In the genomic region with DNA sequence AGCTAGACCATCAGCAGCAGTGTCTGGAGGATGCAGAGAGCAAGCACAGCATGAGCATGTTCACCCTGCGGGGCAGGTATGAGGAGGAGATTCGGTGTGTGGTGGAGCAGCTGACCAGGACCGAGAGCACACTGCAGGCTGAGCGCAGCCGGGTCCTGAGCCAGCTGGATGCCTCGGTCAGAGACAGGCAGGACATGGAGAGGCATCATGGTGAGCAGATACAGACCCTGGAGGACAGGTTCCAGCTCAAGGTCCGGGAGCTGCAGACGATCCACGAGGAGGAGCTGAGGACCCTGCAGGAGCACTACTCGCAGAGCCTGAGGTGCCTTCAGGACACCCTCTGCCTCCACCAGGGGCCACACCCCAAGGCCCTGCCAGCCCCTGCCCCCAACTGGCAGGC, we compare ENCODE assay signal across 30 cellular contexts. TPM values are rescaled to one million over a fixed set of nuclear protein-coding genes. Genes with fewer than 3 reads are reported as not detected.
DNase-seq lines count a peak whose midpoint lies in the region; ATAC-seq, FAIRE-seq and TF ChIP-seq lines count a peak whose summit lies in the region.
"Had no signal": no experiment of that assay in that cellular context is flagged by ENCODE, and none has a peak within 500 bp of the region (broad histone marks: within the 10 kb centered on the region; RNA-seq: fewer than 3 reads in every experiment).

No MANE protein-coding gene starts in this region.

- H3K27ac ChIP-seq in A549, result no peak overlapping the region
- H3K27ac ChIP-seq in CD4-positive, CD25-positive, alpha-beta regulatory T cell (ENCODE audit: insufficient read depth, low read length, poor library complexity, severe bottlenecking), result no peak overlapping the region
- H3K27ac ChIP-seq: BLaER1 treated with 17β-estradiol and CSF1 and Interleukin-3, amounts not matched to agents 10 nM and 100 nM; colonic mucosa; left lung; neural progenitor cell; stomach; thyroid gland had no signal

- TF ChIP-seq EP300 in A549 (IDR thresholded peaks at IDR 0.05), result no peak

- TF ChIP-seq RAD21 in A549 (conservative IDR thresholded peaks at IDR 0.05 in 1 of 2, IDR thresholded peaks at IDR 0.05 in 1 of 2), result no peak

- CTCF ChIA-PET in A549 (lab: Yijun Ruan, JAX) (interaction anchor here (1.1 to 3.2 kb wide), 6 partner anchors 10 to 168 kb away, joined by 3 to 25 read pairs (median 4); no protein-coding TSS in a partner anchor), WTC11 (lab: Charles Lee) (interaction anchor here (0.5 to 1.9 kb wide), 2 partner anchors 26 to 85 kb away, joined by 6 to 10 read pairs; no protein-coding TSS in a partner anchor)

- H3K36me3 ChIP-seq in CD4-positive, CD25-positive, alpha-beta regulatory T cell (ENCODE audit: control insufficient read depth, insufficient read depth, low read length), result peaks cover 52% of the 10 kb centered on the region
- H3K36me3 ChIP-seq: neural progenitor cell had no signal

- peak overlapping the region; percentile 78 to 84 (median 79) for H3K27ac Mint-ChIP-seq in CD4-positive, CD25-positive, alpha-beta regulatory T cell
- H3K27ac Mint-ChIP-seq in WTC11 (peak overlapping the region; percentile 37; the same call in 1 of the 2 replicates), neural crest cell (ENCODE audit: unreplicated experiment) (peak overlapping the region; percentile 93)
- H3K27ac Mint-ChIP-seq: activated B cell treated with CpG ODN at 0.5 μM for 24 hours; activated naive CD8-positive, alpha-beta T cell; neural progenitor cell had no signal

- no peaks in the 10 kb centered on the region for H3K4me1 ChIP-seq in A549
- peaks cover 17% of the 10 kb centered on the region for H3K4me1 ChIP-seq in CD4-positive, CD25-positive, alpha-beta regulatory T cell (ENCODE audit: control insufficient read depth, insufficient read depth, low read length, poor library complexity, severe bottlenecking)
- H3K4me1 ChIP-seq: colonic mucosa, neural progenitor cell, stomach had no signal

- H3K36me3 Mint-ChIP-seq in CD4-positive, CD25-positive, alpha-beta regulatory T cell, result peaks cover 32% of the 10 kb centered on the region
- H3K36me3 Mint-ChIP-seq in WTC11 (peaks cover 30% of the 10 kb centered on the region), neural crest cell (ENCODE audit: low read depth) (peaks cover 13% of the 10 kb centered on the region)

- no peak overlapping the region for H3K4me3 ChIP-seq in A549
- H3K4me3 ChIP-seq in CD4-positive, CD25-positive, alpha-beta regulatory T cell (ENCODE audit: low read depth, low read length), result no peak overlapping the region
- H3K4me3 ChIP-seq: BLaER1 treated with 17β-estradiol and CSF1 and Interleukin-3, amounts not matched to agents 10 nM and 100 nM; colonic mucosa; left lung; neural progenitor cell; smooth muscle cell; stomach; thyroid gland had no signal

- 93% methylated on average over 10 of the region's 10 CpGs for WGBS in A549 (ENCODE audit: missing lambda C conversion rate)

- TF ChIP-seq CTCF in A549 (IDR thresholded peaks at IDR 0.05) (no peak), WTC11 (IDR thresholded peaks at IDR 0.05) (no peak), neural crest cell (conservative IDR thresholded peaks at IDR 0.05) (no peak)

- POLR2A ChIA-PET in A549 (lab: Yijun Ruan, JAX), result no interaction called here
- POLR2A ChIA-PET in WTC11 (lab: Charles Lee), result no interaction called here

- no peak for TF ChIP-seq POLR2A in A549 (IDR thresholded peaks at IDR 0.05; ENCODE audit: low read length)

- H3K27me3 Mint-ChIP-seq in CD4-positive, CD25-positive, alpha-beta regulatory T cell, result no peaks in the 10 kb centered on the region
- H3K27me3 Mint-ChIP-seq in WTC11 (ENCODE audit: low read depth) (no peaks in the 10 kb centered on the region), neural crest cell (ENCODE audit: low read depth) (no peaks in the 10 kb centered on the region)
- H3K27me3 Mint-ChIP-seq: activated B cell treated with CpG ODN at 0.5 μM for 24 hours; activated naive CD8-positive, alpha-beta T cell had no signal

- no peak overlapping the region for H3K4me2 ChIP-seq in A549
- H3K4me2 ChIP-seq: BLaER1 treated with 17β-estradiol and CSF1 and Interleukin-3, amounts not matched to agents 10 nM and 100 nM; neural progenitor cell; smooth muscle cell had no signal

- DNase-seq in A549 (ENCODE audit: low read depth in 1 of 2, low spot score in 1 of 2) (no peak), WTC11 (ENCODE audit: low spot score) (no peak), neural crest cell (ENCODE audit: low read depth, low spot score) (no peak), NCI-H524 treated with DMSO at 0.1 percent for 48 hours (lab: John Stamatoyannopoulos, UW) (no peak), D341Med (ENCODE audit: low spot score) (no peak)
- no peak for DNase-seq in CD4-positive, CD25-positive, alpha-beta regulatory T cell
- DNase-seq: activated B cell treated with CpG ODN at 0.5 μM for 24 hours; activated CD4-positive, alpha-beta T cell treated with anti-CD3 and anti-CD28 coated beads, Interleukin-2, amount 50 U/mL, for 4 hours; activated CD8-positive, alpha-beta memory T cell treated with anti-CD3 and anti-CD28 coated beads, Interleukin-2, amount 50 U/mL, for 48 hours; Calu3; colonic mucosa; DND-41; effector CD4-positive, alpha-beta T cell; Kasumi-1; mesenchymal stem cell; NCI-H1417 treated with DMSO at 0.1 percent for 48 hours; NCI-H2029 treated with DMSO at 0.1 percent for 48 hours; NCI-H774; SHP77 treated with DMSO at 0.1 percent for 48 hours; stimulated activated CD4-positive, alpha-beta T cell treated with anti-CD3 and anti-CD28 coated beads, Interleukin-1b, Interleukin-23, amount 100 ng/mL, for 48 hours; stomach; thyroid gland had no signal

- H3K9me3 Mint-ChIP-seq in CD4-positive, CD25-positive, alpha-beta regulatory T cell, result peaks cover 0 to 2% (median 0%) of the 10 kb centered on the region in 7 donors
- no peaks in the 10 kb centered on the region for H3K9me3 Mint-ChIP-seq in WTC11
- no peaks in the 10 kb centered on the region for H3K9me3 Mint-ChIP-seq in neural crest cell
- H3K9me3 Mint-ChIP-seq: activated B cell treated with CpG ODN at 0.5 μM for 24 hours, neural progenitor cell had no signal

- H3K9me3 ChIP-seq in A549, result no peaks in the 10 kb centered on the region
- no peaks in the 10 kb centered on the region for H3K9me3 ChIP-seq in CD4-positive, CD25-positive, alpha-beta regulatory T cell (ENCODE audit: control insufficient read depth in 2 of 2, low read length in 2 of 2)
- H3K9me3 ChIP-seq: BLaER1 treated with 17β-estradiol and CSF1 and Interleukin-3, amounts not matched to agents 10 nM and 100 nM; colonic mucosa; left lung; stomach; thyroid gland had no signal

- peaks cover 5 to 42% (median 23%) of the 10 kb centered on the region in 4 donors for H3K4me1 Mint-ChIP-seq in CD4-positive, CD25-positive, alpha-beta regulatory T cell
- H3K4me1 Mint-ChIP-seq in WTC11, result peaks cover 8% of the 10 kb centered on the region; the same call in 1 of the 2 replicates
- H3K4me1 Mint-ChIP-seq in neural crest cell, result peaks cover 11% of the 10 kb centered on the region
- H3K4me1 Mint-ChIP-seq: activated B cell treated with CpG ODN at 0.5 μM for 24 hours had no signal

- no peaks in the 10 kb centered on the region for H3K27me3 ChIP-seq in CD4-positive, CD25-positive, alpha-beta regulatory T cell (ENCODE audit: control insufficient read depth, insufficient read depth, low read length)
- H3K27me3 ChIP-seq: BLaER1 treated with 17β-estradiol and CSF1 and Interleukin-3, amounts not matched to agents 10 nM and 100 nM; colonic mucosa; left lung; neural progenitor cell; stomach; thyroid gland had no signal

- H3K4me3 Mint-ChIP-seq in CD4-positive, CD25-positive, alpha-beta regulatory T cell, result no peak overlapping the region
- H3K4me3 Mint-ChIP-seq in WTC11 (no peak overlapping the region), neural crest cell (no peak overlapping the region)
- H3K4me3 Mint-ChIP-seq: activated B cell treated with CpG ODN at 0.5 μM for 24 hours; activated naive CD8-positive, alpha-beta T cell; neural progenitor cell had no signal

- FAIRE-seq in A549 (lab: Jason Lieb, UNC), result no peak

- ATAC-seq in A549 (peak; percentile 12 to 21; a peak in 4 of 6 replicates), WTC11 (no peak), GM19397 (IDR thresholded peaks at IDR 0.05; ENCODE audit: unreplicated experiment) (no peak)
- no peak for ATAC-seq in CD4-positive, CD25-positive, alpha-beta regulatory T cell (ENCODE audit: low read depth in 2 of 2)
- ATAC-seq: left lung, Panc1, right cardiac atrium had no signal

TF ChIP-seq in A549, 52 proteins besides CTCF, POLR2A, EP300 and RAD21 (continues in another document):
- TF ChIP-seq TP53 (CRISPR knock-in tag; IDR thresholded peaks at IDR 0.05), result no peak
- TF ChIP-seq TFCP2L1 (CRISPR knock-in tag; IDR thresholded peaks at IDR 0.05), result no peak
- TF ChIP-seq, protein P1, sequence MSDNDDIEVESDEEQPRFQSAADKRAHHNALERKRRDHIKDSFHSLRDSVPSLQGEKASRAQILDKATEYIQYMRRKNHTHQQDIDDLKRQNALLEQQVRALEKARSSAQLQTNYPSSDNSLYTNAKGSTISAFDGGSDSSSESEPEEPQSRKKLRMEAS (IDR thresholded peaks at IDR 0.05), result no peak
- no peak for TF ChIP-seq JUN (IDR thresholded peaks at IDR 0.05)
- TF ChIP-seq KDM1A (IDR thresholded peaks at IDR 0.05; ENCODE audit: low read depth), result no peak
- no peak for TF ChIP-seq RNF2 (IDR thresholded peaks at IDR 0.05; ENCODE audit: borderline replicate concordance, low read depth)
- no peak for TF ChIP-seq ZNF302 (CRISPR knock-in tag; IDR thresholded peaks at IDR 0.05)

TF ChIP-seq in WTC11, 78 proteins besides CTCF, POLR2A, EP300 and RAD21 (continues in another document):
- TF ChIP-seq SP1 (CRISPR knock-in tag; conservative IDR thresholded peaks at IDR 0.05), result no peak

RNA-seq across cellular contexts. Expression of a gene that starts 38.8 kb away (rescaled TPM):
- polyA plus RNA-seq in A549 (2011; rRNA removed), result 5.4 and 5.7 TPM in 2 replicates
- polyA plus RNA-seq in A549 (2012; cell fraction: cytosol; rRNA removed), result 5.7 and 7.7 TPM in 2 replicates
- polyA plus RNA-seq in A549 (2012; cell fraction: nucleus; rRNA removed), result 6.5 and 9.7 TPM in 2 replicates
- 5.6 to 6.6 TPM (median 5.6 TPM) in 3 replicates for polyA plus RNA-seq in A549 (2017; fragmentation: RNase III; extraction: RNeasy Plus Mini Kit Qiagen cat#74134 plus additional on column Dnase treatment)
- 4.5 and 5.1 TPM in 2 replicates for polyA minus RNA-seq in A549 (2011; rRNA and poly(A)+ RNA removed)
- total RNA-seq in CD4-positive, CD25-positive, alpha-beta regulatory T cell, result 9.4 TPM
- polyA plus RNA-seq in CD4-positive, CD25-positive, alpha-beta regulatory T cell, result 10 to 100 TPM in 3 of 4 donors, 1 to 10 TPM in 1; 8.9 to 19.3 (median 16.0) TPM
- 1.2 to 2.6 TPM (median 2.6 TPM) in 3 replicates for total RNA-seq in WTC11 (2021)
- 0.23 TPM in 1 of 2 replicates, not detected in the other for total RNA-seq in neural crest cell

Comparison
In these comparisons a context has a peak if more than half of its experiments do, and no peak if none do; other contexts are left out.
1. ATAC-seq: peak in A549 (2 of 2); none in CD4-positive, CD25-positive, alpha-beta regulatory T cell (0 of 2), WTC11 (single experiment) and GM19397 (single experiment).
2. H3K27ac Mint-ChIP-seq: peak in every context shown above with its lines; median percentile 93 in neural crest cell; 79 in CD4-positive, CD25-positive, alpha-beta regulatory T cell; 37 in WTC11.